8 cellular contexts compared by ENCODE assay signal in the genomic region with DNA sequence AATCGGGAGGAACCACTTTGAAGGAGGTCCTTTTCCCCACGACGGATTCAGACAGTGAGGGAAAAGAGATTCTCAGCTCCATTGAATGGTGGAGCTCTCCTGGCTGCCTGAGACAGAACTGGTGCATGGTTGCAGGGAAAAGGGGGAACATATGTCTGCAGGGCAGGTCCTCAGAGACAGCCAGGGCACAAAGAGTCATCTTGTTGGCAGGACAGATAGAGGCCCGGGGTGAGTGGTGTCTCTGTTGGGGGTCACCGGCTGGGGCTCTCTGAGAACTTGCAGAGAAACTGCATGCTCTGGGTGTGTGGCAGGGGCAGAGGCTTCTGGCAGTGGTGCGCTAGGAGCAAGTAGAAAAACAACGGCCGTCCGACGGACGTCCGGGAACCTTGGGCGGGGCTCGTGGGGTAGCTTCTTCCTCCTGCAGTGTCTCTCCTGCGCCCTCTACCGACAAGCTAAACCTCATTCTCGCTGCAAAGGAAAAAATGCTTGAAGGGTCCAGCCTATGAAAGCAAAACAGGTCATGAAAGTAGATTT.
A peak's percentile ranks its signal among the peaks of the same experiment; 100 is the strongest.
DNase-seq lines count a peak whose midpoint lies in the region; ATAC-seq and TF ChIP-seq lines count a peak whose summit lies in the region.

No MANE protein-coding gene starts in this region.

- DNase-seq in activated gamma-delta T cell treated with Interleukin-2 at 50 U/mL for 16 hours: peak; percentile 45
- no peak for DNase-seq in activated gamma-delta T cell (lab: John Stamatoyannopoulos, UW)
- peak; percentile 79 to 81 for DNase-seq in SHP77 (lab: John Stamatoyannopoulos, UW)
- DNase-seq in Right ventricle myocardium superior: peak; percentile 85
- peak; percentile 63 for DNase-seq in prostate gland (ENCODE audit: low spot score)

- peaks cover 0 to 13% (median 12%) of the 10 kb centered on the region in 3 donors for H3K4me1 Mint-ChIP-seq in IgD-negative memory B cell
- peaks cover 20% of the 10 kb centered on the region for H3K4me1 Mint-ChIP-seq in activated naive CD4-positive, alpha-beta T cell treated with anti-CD3 and anti-CD28 coated beads, Interleukin-2, amount 50 U/mL, for 24 hours

- peak overlapping the region in 1 of 2 donors; percentile 13 for H3K27ac ChIP-seq in prostate gland

- no peaks in the 10 kb centered on the region for H3K9me3 ChIP-seq in prostate gland

- peak in 3 of 4 experiments; percentile 48 to 55 (median 51) for TF ChIP-seq CTCF in prostate gland (IDR thresholded peaks at IDR 0.05)

- peak; percentile 98 for ATAC-seq in Right ventricle myocardium superior (ENCODE audit: poor library complexity)
- no peak for ATAC-seq in HG03521 (IDR thresholded peaks at IDR 0.05; ENCODE audit: unreplicated experiment)

- no peak overlapping the region for H3K4me3 ChIP-seq in prostate gland

- peaks cover 11% of the 10 kb centered on the region for H3K27me3 Mint-ChIP-seq in IgD-negative memory B cell
- peaks cover 11% of the 10 kb centered on the region for H3K27me3 Mint-ChIP-seq in activated naive CD4-positive, alpha-beta T cell treated with anti-CD3 and anti-CD28 coated beads, Interleukin-2, amount 50 U/mL, for 24 hours

- H3K4me3 Mint-ChIP-seq in IgD-negative memory B cell: peak overlapping the region in 3 of 4 donors; percentile 65 to 92 (median 70)
- H3K4me3 Mint-ChIP-seq in activated naive CD4-positive, alpha-beta T cell treated with anti-CD3 and anti-CD28 coated beads, Interleukin-2, amount 50 U/mL, for 24 hours: peak overlapping the region; percentile 55

- no peak for TF ChIP-seq POLR2A in prostate gland (IDR thresholded peaks at IDR 0.05)

- no peaks in the 10 kb centered on the region for H3K36me3 Mint-ChIP-seq in IgD-negative memory B cell
- no peaks in the 10 kb centered on the region for H3K36me3 Mint-ChIP-seq in activated naive CD4-positive, alpha-beta T cell treated with anti-CD3 and anti-CD28 coated beads, Interleukin-2, amount 50 U/mL, for 24 hours

- 32% methylated on average over 17 of the region's 17 CpGs for WGBS in prostate gland

- H3K36me3 ChIP-seq in prostate gland: no peaks in the 10 kb centered on the region

- intact Hi-C loops in Right ventricle myocardium superior (cut with DNase I): no loop called here
- intact Hi-C loops in prostate gland (cut with DNase I): loop anchor here (10.0 kb wide), 1 partner anchor 474 kb away; no protein-coding TSS in a partner anchor

- H3K27me3 ChIP-seq in prostate gland (replicated peaks; ENCODE audit: insufficient read depth): no peaks in the 10 kb centered on the region

- no peaks in the 10 kb centered on the region for H3K4me1 ChIP-seq in prostate gland (replicated peaks)

- peaks cover 1 to 5% (median 2%) of the 10 kb centered on the region in 3 donors for H3K9me3 Mint-ChIP-seq in IgD-negative memory B cell
- H3K9me3 Mint-ChIP-seq in activated naive CD4-positive, alpha-beta T cell treated with anti-CD3 and anti-CD28 coated beads, Interleukin-2, amount 50 U/mL, for 24 hours: no peaks in the 10 kb centered on the region

- no peak overlapping the region for H3K27ac Mint-ChIP-seq in IgD-negative memory B cell
- no peak overlapping the region for H3K27ac Mint-ChIP-seq in activated naive CD4-positive, alpha-beta T cell treated with anti-CD3 and anti-CD28 coated beads, Interleukin-2, amount 50 U/mL, for 24 hours
